1 cellular context compared by ENCODE assay signal in the genomic region with DNA sequence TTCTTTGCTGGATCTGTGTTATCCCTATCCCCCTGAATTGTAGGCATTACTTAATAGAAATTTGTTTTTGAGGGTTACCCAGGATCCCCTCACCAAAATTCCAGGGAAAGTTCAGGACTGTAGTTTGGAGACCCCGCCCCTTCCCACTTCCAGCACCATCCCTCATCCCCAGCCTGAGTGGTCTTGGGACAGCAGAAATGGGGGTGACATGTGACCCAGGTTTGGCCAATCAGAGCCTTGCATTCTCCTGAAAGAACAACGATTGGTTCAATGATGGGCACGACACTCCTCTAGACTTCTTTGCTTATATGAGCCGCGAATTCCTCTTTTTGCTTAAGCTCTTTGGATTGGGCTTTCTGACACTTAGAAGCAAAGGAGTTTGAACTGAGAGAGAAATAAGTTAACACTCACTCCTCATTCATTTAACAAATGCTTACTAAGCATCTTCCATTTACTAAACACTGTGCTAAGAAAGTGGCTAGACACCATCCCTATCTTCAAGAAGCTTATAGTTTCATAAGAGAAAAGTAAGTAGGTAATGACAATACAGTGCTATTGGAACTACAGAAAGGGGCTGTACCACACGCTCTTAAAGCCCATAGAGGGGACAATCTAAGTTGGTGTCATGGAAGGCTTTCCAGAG.
TF ChIP-seq lines count a peak whose summit lies in the region.

No MANE protein-coding gene starts in this region.

TF ChIP-seq in K562, 482 proteins besides CTCF, POLR2A, EP300 and RAD21:
- TF ChIP-seq, protein P1, sequence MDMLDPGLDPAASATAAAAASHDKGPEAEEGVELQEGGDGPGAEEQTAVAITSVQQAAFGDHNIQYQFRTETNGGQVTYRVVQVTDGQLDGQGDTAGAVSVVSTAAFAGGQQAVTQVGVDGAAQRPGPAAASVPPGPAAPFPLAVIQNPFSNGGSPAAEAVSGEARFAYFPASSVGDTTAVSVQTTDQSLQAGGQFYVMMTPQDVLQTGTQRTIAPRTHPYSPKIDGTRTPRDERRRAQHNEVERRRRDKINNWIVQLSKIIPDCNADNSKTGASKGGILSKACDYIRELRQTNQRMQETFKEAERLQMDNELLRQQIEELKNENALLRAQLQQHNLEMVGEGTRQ (CRISPR knock-in tag; IDR thresholded peaks at IDR 0.05): peak; percentile 70
- peak; percentile 71 for TF ChIP-seq MAFF (IDR thresholded peaks at IDR 0.05; ENCODE audit: low read length)
- TF ChIP-seq GATAD2B (IDR thresholded peaks at IDR 0.05; ENCODE audit: borderline replicate concordance): no peak
- peak; percentile 81 for TF ChIP-seq C11orf30 (IDR thresholded peaks at IDR 0.05; ENCODE audit: low read depth)
- no peak for TF ChIP-seq SNIP1 (IDR thresholded peaks at IDR 0.05; ENCODE audit: low read depth)
- TF ChIP-seq ZNF316 (IDR thresholded peaks at IDR 0.05): peak; percentile 92
- no peak for TF ChIP-seq GABPA (tag; conservative IDR thresholded peaks at IDR 0.05; ENCODE audit: low read depth)
- TF ChIP-seq NONO (IDR thresholded peaks at IDR 0.05; ENCODE audit: low read depth in 2 of 2, low read length in 1 of 2): no peak
- peak; percentile 67 for TF ChIP-seq MAFK (IDR thresholded peaks at IDR 0.05; ENCODE audit: low read length)
- no peak for TF ChIP-seq RUNX1 (IDR thresholded peaks at IDR 0.05; ENCODE audit: low read depth)
- peak; percentile 53; the same call in 1 of the 2 replicates for TF ChIP-seq RAD51 (IDR thresholded peaks at IDR 0.05; ENCODE audit: borderline replicate concordance, low read depth)
- no peak for TF ChIP-seq MEF2A (IDR thresholded peaks at IDR 0.05; ENCODE audit: control insufficient read depth, low read depth, low read length)
- TF ChIP-seq ZNF696 (CRISPR knock-in tag; conservative IDR thresholded peaks at IDR 0.05): no peak
- TF ChIP-seq MAFG (tag; conservative IDR thresholded peaks at IDR 0.05): peak; percentile 72
- TF ChIP-seq, protein P2, sequence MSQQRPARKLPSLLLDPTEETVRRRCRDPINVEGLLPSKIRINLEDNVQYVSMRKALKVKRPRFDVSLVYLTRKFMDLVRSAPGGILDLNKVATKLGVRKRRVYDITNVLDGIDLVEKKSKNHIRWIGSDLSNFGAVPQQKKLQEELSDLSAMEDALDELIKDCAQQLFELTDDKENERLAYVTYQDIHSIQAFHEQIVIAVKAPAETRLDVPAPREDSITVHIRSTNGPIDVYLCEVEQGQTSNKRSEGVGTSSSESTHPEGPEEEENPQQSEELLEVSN (IDR thresholded peaks at IDR 0.05; ENCODE audit: borderline replicate concordance in 1 of 2, extremely low read depth in 1 of 2, insufficient read depth in 1 of 2, insufficient read length in 1 of 2, low read depth in 1 of 2, low read length in 1 of 2, poor library complexity in 1 of 2, severe bottlenecking in 1 of 2): no peak
- TF ChIP-seq, protein P3, sequence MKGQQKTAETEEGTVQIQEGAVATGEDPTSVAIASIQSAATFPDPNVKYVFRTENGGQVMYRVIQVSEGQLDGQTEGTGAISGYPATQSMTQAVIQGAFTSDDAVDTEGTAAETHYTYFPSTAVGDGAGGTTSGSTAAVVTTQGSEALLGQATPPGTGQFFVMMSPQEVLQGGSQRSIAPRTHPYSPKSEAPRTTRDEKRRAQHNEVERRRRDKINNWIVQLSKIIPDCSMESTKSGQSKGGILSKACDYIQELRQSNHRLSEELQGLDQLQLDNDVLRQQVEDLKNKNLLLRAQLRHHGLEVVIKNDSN (CRISPR knock-in tag; IDR thresholded peaks at IDR 0.05): peak; percentile 63
- TF ChIP-seq ZNF551 (CRISPR knock-in tag; IDR thresholded peaks at IDR 0.05): no peak
TF ChIP-seq in K562: peak in this region for 8.
